ENCODE assay signal across 1 cellular context in the genomic region with DNA sequence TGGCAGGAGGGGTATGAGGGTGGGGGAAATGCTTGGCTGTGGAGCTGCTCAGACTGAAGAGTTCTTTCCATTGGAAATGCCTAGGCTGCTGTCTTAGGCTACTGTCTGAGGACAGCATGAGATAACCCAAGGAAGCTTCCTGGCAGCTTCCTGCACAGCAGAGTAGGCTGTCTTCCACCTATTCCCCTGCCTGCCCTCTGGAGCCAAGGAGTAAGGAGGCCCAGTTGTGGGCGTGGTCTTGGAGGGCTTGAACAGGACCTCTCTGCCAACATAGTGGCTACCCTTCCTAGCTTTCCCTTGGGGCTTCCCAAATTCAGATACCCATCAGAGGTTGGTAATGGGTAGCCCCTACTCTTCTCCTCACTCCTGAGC.
TF ChIP-seq lines count a peak whose summit lies in the region.

No MANE protein-coding gene starts in this region.

TF ChIP-seq in H1, 55 proteins besides CTCF, POLR2A, EP300 and RAD21:
- TF ChIP-seq, protein P1, sequence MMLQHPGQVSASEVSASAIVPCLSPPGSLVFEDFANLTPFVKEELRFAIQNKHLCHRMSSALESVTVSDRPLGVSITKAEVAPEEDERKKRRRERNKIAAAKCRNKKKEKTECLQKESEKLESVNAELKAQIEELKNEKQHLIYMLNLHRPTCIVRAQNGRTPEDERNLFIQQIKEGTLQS (IDR thresholded peaks at IDR 0.05; ENCODE audit: insufficient read depth, low read depth, low read length): no peak
- TF ChIP-seq PHF8 (conservative IDR thresholded peaks at IDR 0.05; ENCODE audit: low read depth, low read length) (no peak), TEAD4 (IDR thresholded peaks at IDR 0.05; ENCODE audit: low read depth, low read length) (no peak), RBBP5 (IDR thresholded peaks at IDR 0.05; ENCODE audit: borderline replicate concordance, low read depth, low read length) (no peak), RFX5 (IDR thresholded peaks at IDR 0.05; ENCODE audit: borderline replicate concordance, low read depth, low read length) (no peak), CHD2 (IDR thresholded peaks at IDR 0.05; ENCODE audit: low read length) (no peak), EZH2 (IDR thresholded peaks at IDR 0.05; ENCODE audit: low read depth, low read length, severe bottlenecking) (no peak)
- TF ChIP-seq, protein P2, sequence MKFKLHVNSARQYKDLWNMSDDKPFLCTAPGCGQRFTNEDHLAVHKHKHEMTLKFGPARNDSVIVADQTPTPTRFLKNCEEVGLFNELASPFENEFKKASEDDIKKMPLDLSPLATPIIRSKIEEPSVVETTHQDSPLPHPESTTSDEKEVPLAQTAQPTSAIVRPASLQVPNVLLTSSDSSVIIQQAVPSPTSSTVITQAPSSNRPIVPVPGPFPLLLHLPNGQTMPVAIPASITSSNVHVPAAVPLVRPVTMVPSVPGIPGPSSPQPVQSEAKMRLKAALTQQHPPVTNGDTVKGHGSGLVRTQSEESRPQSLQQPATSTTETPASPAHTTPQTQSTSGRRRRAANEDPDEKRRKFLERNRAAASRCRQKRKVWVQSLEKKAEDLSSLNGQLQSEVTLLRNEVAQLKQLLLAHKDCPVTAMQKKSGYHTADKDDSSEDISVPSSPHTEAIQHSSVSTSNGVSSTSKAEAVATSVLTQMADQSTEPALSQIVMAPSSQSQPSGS (IDR thresholded peaks at IDR 0.05; ENCODE audit: low read length): no peak
- TF ChIP-seq, protein P3, sequence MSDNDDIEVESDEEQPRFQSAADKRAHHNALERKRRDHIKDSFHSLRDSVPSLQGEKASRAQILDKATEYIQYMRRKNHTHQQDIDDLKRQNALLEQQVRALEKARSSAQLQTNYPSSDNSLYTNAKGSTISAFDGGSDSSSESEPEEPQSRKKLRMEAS (IDR thresholded peaks at IDR 0.05): no peak
TF ChIP-seq in H1: peak in this region for 0.
